ENCODE assay signal across 10 cellular contexts in genomic region chr3:149554826-149555225, GRCh38.
DNase-seq lines count a peak whose midpoint lies in the region; ATAC-seq and TF ChIP-seq lines count a peak whose summit lies in the region.
"Had no signal": no experiment of that assay in that cellular context is flagged by ENCODE, and none has a peak within 500 bp of the region (broad histone marks: within the 10 kb centered on the region; RNA-seq: fewer than 3 reads in every experiment).

No MANE protein-coding gene starts in this region.

- no peaks in the 10 kb centered on the region for H3K9me3 Mint-ChIP-seq in brain
- H3K9me3 Mint-ChIP-seq: natural killer cell had no signal

- H3K4me1 Mint-ChIP-seq in brain: peaks cover 72% of the 10 kb centered on the region
- H3K4me1 Mint-ChIP-seq: natural killer cell had no signal

- H3K36me3 ChIP-seq in tibial nerve (no peaks in the 10 kb centered on the region), upper lobe of right lung (no peaks in the 10 kb centered on the region)

- peak in 1 of 2 donors; percentile 20 for TF ChIP-seq EP300 in tibial nerve (IDR thresholded peaks at IDR 0.05)

- intact Hi-C loops in upper lobe of right lung (cut with DNase I): no loop called here

- 33 to 43% methylated on average over 4 of the region's 4 CpGs for WGBS in tibial nerve, 2 donors

- H3K27me3 ChIP-seq in tibial nerve (no peaks in the 10 kb centered on the region), upper lobe of right lung (no peaks in the 10 kb centered on the region)

- H3K9me3 ChIP-seq in tibial nerve (no peaks in the 10 kb centered on the region), upper lobe of right lung (no peaks in the 10 kb centered on the region)

- peak overlapping the region in 3 of 4 donors; percentile 57 to 91 (median 87) for H3K27ac ChIP-seq in tibial nerve
- H3K27ac ChIP-seq in upper lobe of right lung: no peak overlapping the region
- H3K27ac ChIP-seq: KMS-11 had no signal

- H3K27ac Mint-ChIP-seq in brain: peak overlapping the region; percentile 82 to 94 (median 89)
- H3K27ac Mint-ChIP-seq: natural killer cell had no signal

- no peak for ATAC-seq in upper lobe of right lung
- ATAC-seq: natural killer cell had no signal

- no peak for TF ChIP-seq POLR2A in tibial nerve (IDR thresholded peaks at IDR 0.05)

- H3K4me3 ChIP-seq in tibial nerve (no peak overlapping the region), upper lobe of right lung (no peak overlapping the region)

- peak overlapping the region in 4 of 5 experiments; percentile 43 to 72 (median 63) for H3K4me3 Mint-ChIP-seq in brain
- H3K4me3 Mint-ChIP-seq: natural killer cell had no signal

- H3K36me3 Mint-ChIP-seq in brain: peaks cover 5% of the 10 kb centered on the region
- H3K36me3 Mint-ChIP-seq: natural killer cell had no signal

- no peaks in the 10 kb centered on the region for H3K27me3 Mint-ChIP-seq in brain

- H3K4me1 ChIP-seq in tibial nerve: peaks cover 4 to 76% (median 41%) of the 10 kb centered on the region in 4 donors
- peaks cover 18% of the 10 kb centered on the region for H3K4me1 ChIP-seq in upper lobe of right lung

- no peak for TF ChIP-seq CTCF in brain (conservative IDR thresholded peaks at IDR 0.05)
- no peak for TF ChIP-seq CTCF in tibial nerve (IDR thresholded peaks at IDR 0.05)
- no peak for TF ChIP-seq CTCF in upper lobe of right lung (IDR thresholded peaks at IDR 0.05)

- DNase-seq in NCI-H2107 treated with DMSO at 0.1 percent for 48 hours (lab: John Stamatoyannopoulos, UW; ENCODE audit: unreplicated experiment) (peak; percentile 16), NCI-H2107 (lab: John Stamatoyannopoulos, UW) (no peak), kidney tubule cell (ENCODE audit: low spot score) (peak; percentile 78), tibial nerve (ENCODE audit: low spot score in 2 of 2) (no peak), upper lobe of right lung (no peak), NOMO-1 treated with DMSO at 0.1 percent for 48 hours (lab: John Stamatoyannopoulos, UW; ENCODE audit: unreplicated experiment) (no peak), NCI-H748 treated with DMSO at 0.1 percent for 48 hours (lab: John Stamatoyannopoulos, UW) (no peak)
- DNase-seq: natural killer cell had no signal

Comparison
In these comparisons a context has a peak if more than half of its experiments do, and no peak if none do; other contexts are left out.
1. DNase-seq: peak in NCI-H2107 treated with DMSO at 0.1 percent for 48 hours (single experiment) and kidney tubule cell (single experiment); none in NCI-H2107 (single experiment), tibial nerve (0 of 2), upper lobe of right lung (single experiment), NOMO-1 treated with DMSO at 0.1 percent for 48 hours (single experiment) and NCI-H748 treated with DMSO at 0.1 percent for 48 hours (single experiment).